ENCODE assay signal across 9 cellular contexts in the genomic region with DNA sequence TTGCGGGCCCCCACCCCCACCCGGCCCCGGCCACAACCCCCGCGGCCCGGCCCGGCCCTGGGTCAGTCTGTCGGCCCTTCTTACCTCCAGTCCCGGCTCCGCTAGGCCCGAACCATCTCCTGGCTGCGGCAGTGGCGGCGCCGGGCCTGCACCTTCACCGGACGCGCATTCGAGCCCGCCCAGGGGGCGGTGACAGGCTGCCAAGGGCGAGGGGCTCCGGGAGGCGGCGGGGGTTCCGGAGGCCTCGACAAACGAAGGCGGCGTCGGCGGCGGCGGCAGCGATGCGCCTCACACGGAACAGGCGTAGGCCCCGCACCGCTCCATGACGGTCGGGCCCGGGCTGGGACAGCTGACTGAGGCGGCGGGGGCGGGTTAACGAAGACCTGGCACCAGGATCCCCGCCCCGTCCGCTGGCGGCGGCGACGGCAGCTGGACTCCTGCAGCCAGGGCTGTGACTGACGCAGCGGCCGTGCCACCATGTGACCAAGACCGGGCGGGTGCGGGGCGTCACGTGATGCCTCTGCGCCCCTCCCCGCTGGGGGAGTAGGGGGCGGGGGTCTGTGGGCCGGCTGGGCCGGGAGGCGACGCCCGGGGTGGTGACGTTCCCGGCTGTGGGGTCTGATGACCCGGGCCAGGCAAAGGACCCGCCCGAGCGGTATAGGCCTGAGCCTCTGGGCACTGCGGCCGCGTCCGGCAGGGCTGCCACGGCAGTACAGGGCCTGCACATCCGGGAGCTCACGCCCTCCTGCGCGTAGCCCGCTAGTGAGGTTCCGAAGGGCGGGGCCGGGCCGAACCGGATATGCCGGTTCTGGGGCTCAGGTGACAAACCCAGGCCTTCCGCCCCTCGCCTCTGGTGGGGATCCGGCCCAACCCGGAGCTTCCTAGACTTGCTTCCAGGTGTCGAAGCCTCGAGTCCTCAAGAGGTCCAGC. TPM values are rescaled to one million over a fixed set of nuclear protein-coding genes. Genes with fewer than 3 reads are reported as not detected.
DNase-seq lines count a peak whose midpoint lies in the region; ATAC-seq, FAIRE-seq and TF ChIP-seq lines count a peak whose summit lies in the region.
"Had no signal": no experiment of that assay in that cellular context is flagged by ENCODE, and none has a peak within 500 bp of the region (broad histone marks: within the 10 kb centered on the region; RNA-seq: fewer than 3 reads in every experiment).

TSS of gene AFF4 (minus strand) at position 460 of the 930 bp plus-strand sequence. CDS start 26,445 bp downstream, outside the sequence.

- H3K4me1 ChIP-seq in keratinocyte (ENCODE audit: control insufficient read depth, extremely low read depth, insufficient read depth, low read length): peaks cover 11% of the 10 kb centered on the region

- peak within 1 kb of the TSS; percentile 85 for H3K4me2 ChIP-seq in keratinocyte (ENCODE audit: control insufficient read depth, extremely low read depth, insufficient read depth, low read depth, low read length)

- CTCF ChIA-PET in AG04450 (lab: Charles Lee): interaction anchor here (0.8 to 2.2 kb wide), 2 partner anchors 12 to 143 kb away, joined by 4 to 6 read pairs; no protein-coding TSS in a partner anchor

- H3K27ac ChIP-seq in AG04450 (ENCODE audit: low read depth, low read length): peak within 1 kb of the TSS; percentile 93
- H3K27ac ChIP-seq in keratinocyte (ENCODE audit: control insufficient read depth, insufficient read depth, low read length): peak within 1 kb of the TSS; percentile 98

- ATAC-seq in GM18870 (IDR thresholded peaks at IDR 0.05; ENCODE audit: unreplicated experiment): peak; percentile 75
- peak; percentile 94 for ATAC-seq in HG03135 (IDR thresholded peaks at IDR 0.05; ENCODE audit: unreplicated experiment)
- peak; percentile 90 to 91 for ATAC-seq in activated CD4-positive, CD25-positive, alpha-beta regulatory T cell treated with anti-CD3 and anti-CD28 coated beads, Interleukin-2, amount 50 U/mL, for 24 hours

- no peak for FAIRE-seq in keratinocyte (lab: Jason Lieb, UNC)
- FAIRE-seq: TTC549 had no signal

- dilution Hi-C loops in keratinocyte (cut with MboI; ENCODE audit: extremely low pct_ligation_motif_present, low sequenced_read_pairs): no loop called here

- peak within 1 kb of the TSS; percentile 85 for H3K4me3 ChIP-seq in AG04450 (ENCODE audit: low read depth, low read length)
- H3K4me3 ChIP-seq in keratinocyte (ENCODE audit: control insufficient read depth in 2 of 3, extremely low read depth in 1 of 3, insufficient read depth in 2 of 3, low read depth in 1 of 3, low read length in 3 of 3): peak within 1 kb of the TSS; percentile 62 to 96 (median 92)

- H3K36me3 ChIP-seq in keratinocyte (ENCODE audit: control insufficient read depth in 2 of 2, extremely low read depth in 1 of 2, insufficient read depth in 2 of 2, low read length in 2 of 2): no peaks in the 10 kb centered on the region

- H3K9me3 ChIP-seq in AG04450 (ENCODE audit: control insufficient read depth, insufficient read depth, low read length) (no peaks in the 10 kb centered on the region; the same call in 1 of the 2 replicates), keratinocyte (ENCODE audit: control insufficient read depth, low read depth, low read length) (no peaks in the 10 kb centered on the region)

- TF ChIP-seq CTCF in AG04450 (IDR thresholded peaks at IDR 0.05; ENCODE audit: low read depth, low read length) (no peak), keratinocyte (optimal IDR thresholded peaks at IDR 0.05 in 1 of 3, IDR thresholded peaks at IDR 0.05 in 1 of 3, conservative IDR thresholded peaks at IDR 0.05 in 1 of 3; ENCODE audit: extremely low read depth in 1 of 3, insufficient read depth in 2 of 3, low read length in 3 of 3) (no peak)

- H3K79me2 ChIP-seq in keratinocyte (ENCODE audit: control insufficient read depth, insufficient read depth, low read length): peaks cover 44% of the 10 kb centered on the region

- peaks cover 2% of the 10 kb centered on the region for H3K9me1 ChIP-seq in keratinocyte (ENCODE audit: control insufficient read depth, extremely low read depth, insufficient read depth, low read length)

- H3K27me3 ChIP-seq in AG04450 (ENCODE audit: control insufficient read depth, insufficient read depth, low read length) (no peaks in the 10 kb centered on the region), keratinocyte (ENCODE audit: control insufficient read depth, extremely low read depth, insufficient read depth, low read length) (no peaks in the 10 kb centered on the region)

- H3K9ac ChIP-seq in keratinocyte (ENCODE audit: control insufficient read depth, extremely low read depth, insufficient read depth, low read length): peak within 1 kb of the TSS; percentile 97

- H2AFZ ChIP-seq in keratinocyte (ENCODE audit: control insufficient read depth, low read length): peak within 1 kb of the TSS; percentile 72

- peak; percentile 80 for DNase-seq in AG04450 (ENCODE audit: low read depth, low spot score)
- peak; percentile 77 for DNase-seq in NCI-H2227 treated with DMSO at 0.1 percent for 48 hours (lab: John Stamatoyannopoulos, UW)
- peak; percentile 92 for DNase-seq in cerebellar cortex (ENCODE audit: low spot score)
- DNase-seq in keratinocyte (ENCODE audit: low read depth, low spot score): no peak
- DNase-seq in stimulated activated CD4-positive, alpha-beta T cell treated with anti-CD3 and anti-CD28 coated beads, Interleukin-15, amount 100 ng/mL, for 1 hour (ENCODE audit: low read depth in 1 of 2, low spot score in 1 of 2): peak; percentile 74 to 78

- POLR2A ChIA-PET in AG04450 (lab: Yijun Ruan, JAX): interaction anchor here (0.6 to 3.1 kb wide), 16 partner anchors 9 to 655 kb away, joined by 3 to 27 read pairs (median 3); partner anchors contain the start of gene HSPA4

- H4K20me1 ChIP-seq in keratinocyte (ENCODE audit: control insufficient read depth, extremely low read depth, insufficient read depth, low read length): peaks cover 5% of the 10 kb centered on the region

RNA-seq across cellular contexts. Expression of gene AFF4, which starts in this region (rescaled TPM):
- polyA plus RNA-seq in AG04450 (2011; rRNA removed): 57.6 and 62.3 TPM in 2 replicates
- 128 and 160 TPM in 2 replicates for polyA minus RNA-seq in AG04450 (2011; rRNA and poly(A)+ RNA removed)
- polyA plus RNA-seq in keratinocyte: 44.9 to 66.9 TPM (median 51.3 TPM) in 3 replicates
- 67.0 TPM for polyA plus RNA-seq in keratinocyte (2011; ENCODE audit: low read depth)
- polyA plus RNA-seq in keratinocyte (2011; cell fraction: cytosol; rRNA removed): 28.8 and 56.8 TPM in 2 replicates
- 86.1 and 90.9 TPM in 2 replicates for polyA plus RNA-seq in keratinocyte (2011; cell fraction: nucleus; rRNA removed)
- 30.7 and 36.8 TPM in 2 replicates for polyA plus RNA-seq in keratinocyte (2012; ENCODE audit: low replicate concordance)
- 85.0 to 170 TPM (median 103 TPM) in 3 replicates for polyA minus RNA-seq in keratinocyte
- 54.7 TPM for polyA minus RNA-seq in keratinocyte (2011; cell fraction: cytosol; rRNA and poly(A)+ RNA removed)
- 84.5 and 176 TPM in 2 replicates for polyA minus RNA-seq in keratinocyte (2011; cell fraction: nucleus; rRNA and poly(A)+ RNA removed)
